1 cellular context compared by ENCODE assay signal in genomic region chr20:10644458-10645204, GRCh38.
TF ChIP-seq lines count a peak whose summit lies in the region.

No MANE protein-coding gene starts in this region.

TF ChIP-seq in IMR-90, 13 proteins besides CTCF, POLR2A, EP300 and RAD21:
- TF ChIP-seq CHD1 (IDR thresholded peaks at IDR 0.05; ENCODE audit: low read depth, low read length) (no peak), SMC3 (IDR thresholded peaks at IDR 0.05; ENCODE audit: low read depth, low read length) (no peak), MAFK (IDR thresholded peaks at IDR 0.05; ENCODE audit: low read depth, low read length) (no peak), FOS (IDR thresholded peaks at IDR 0.05; ENCODE audit: low read depth, low read length) (no peak), MXI1 (IDR thresholded peaks at IDR 0.05; ENCODE audit: borderline replicate concordance, low read depth, low read length) (no peak), CEBPB (IDR thresholded peaks at IDR 0.05; ENCODE audit: low read depth, low read length) (no peak), MAZ (IDR thresholded peaks at IDR 0.05; ENCODE audit: borderline replicate concordance, low read depth, low read length) (no peak), USF2 (IDR thresholded peaks at IDR 0.05; ENCODE audit: low read depth, low read length) (no peak), NFE2L2 (IDR thresholded peaks at IDR 0.05; ENCODE audit: low read depth, low read length) (no peak), RCOR1 (IDR thresholded peaks at IDR 0.05; ENCODE audit: insufficient replicate concordance, low read length) (no peak), BHLHE40 (IDR thresholded peaks at IDR 0.05; ENCODE audit: low read depth, low read length) (no peak), RFX5 (IDR thresholded peaks at IDR 0.05; ENCODE audit: low read depth, low read length) (no peak)
- TF ChIP-seq, protein P1, sequence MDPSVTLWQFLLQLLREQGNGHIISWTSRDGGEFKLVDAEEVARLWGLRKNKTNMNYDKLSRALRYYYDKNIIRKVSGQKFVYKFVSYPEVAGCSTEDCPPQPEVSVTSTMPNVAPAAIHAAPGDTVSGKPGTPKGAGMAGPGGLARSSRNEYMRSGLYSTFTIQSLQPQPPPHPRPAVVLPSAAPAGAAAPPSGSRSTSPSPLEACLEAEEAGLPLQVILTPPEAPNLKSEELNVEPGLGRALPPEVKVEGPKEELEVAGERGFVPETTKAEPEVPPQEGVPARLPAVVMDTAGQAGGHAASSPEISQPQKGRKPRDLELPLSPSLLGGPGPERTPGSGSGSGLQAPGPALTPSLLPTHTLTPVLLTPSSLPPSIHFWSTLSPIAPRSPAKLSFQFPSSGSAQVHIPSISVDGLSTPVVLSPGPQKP (IDR thresholded peaks at IDR 0.05; ENCODE audit: borderline replicate concordance, low read depth, low read length): no peak
TF ChIP-seq in IMR-90: peak in this region for 0.
